In genomic region chr17:67514998-67515397, GRCh38 we compare ENCODE assay signal across 13 cellular contexts.
DNase-seq lines count a peak whose midpoint lies in the region; ATAC-seq, FAIRE-seq and TF ChIP-seq lines count a peak whose summit lies in the region.
"Had no signal": no experiment of that assay in that cellular context is flagged by ENCODE, and none has a peak within 500 bp of the region (broad histone marks: within the 10 kb centered on the region; RNA-seq: fewer than 3 reads in every experiment).

No MANE protein-coding gene starts in this region.

- peak; percentile 90 to 95 (median 91) for ATAC-seq in pancreas
- ATAC-seq: sciatic nerve had no signal

- no peak for FAIRE-seq in pancreas (lab: Jason Lieb, UNC)

- peak overlapping the region; percentile 35 to 67 (median 52) for H3K27ac ChIP-seq in pancreas
- H3K27ac ChIP-seq: 22Rv1, SJSA1 had no signal

- H3K4me3 ChIP-seq in endocrine pancreas (ENCODE audit: control insufficient read depth, insufficient read depth, low read length) (peak overlapping the region; percentile 23), pancreas (no peak overlapping the region), HAP-1 (no peak overlapping the region)
- H3K4me3 ChIP-seq: SJSA1 had no signal

- peaks cover 19% of the 10 kb centered on the region for H3K36me3 Mint-ChIP-seq in activated naive CD8-positive, alpha-beta T cell treated with anti-CD3 and anti-CD28 coated beads for 36 hours
- H3K36me3 Mint-ChIP-seq: activated CD4-positive, alpha-beta memory T cell treated with anti-CD3 and anti-CD28 coated beads for 36 hours had no signal

- in situ Hi-C loops in HAP-1 (cut with MboI; ENCODE audit: low sequenced_read_pairs), result no loop called here

- intact Hi-C loops in pancreas (cut with DNase I), result no loop called here

- peaks cover 37% of the 10 kb centered on the region for H3K4me1 Mint-ChIP-seq in activated naive CD8-positive, alpha-beta T cell treated with anti-CD3 and anti-CD28 coated beads for 36 hours

- no peak overlapping the region for H3K9ac ChIP-seq in endocrine pancreas (ENCODE audit: control insufficient read depth, insufficient read depth, low read length)

- no peaks in the 10 kb centered on the region for H3K27me3 Mint-ChIP-seq in activated naive CD8-positive, alpha-beta T cell treated with anti-CD3 and anti-CD28 coated beads for 36 hours
- H3K27me3 Mint-ChIP-seq: activated CD4-positive, alpha-beta memory T cell treated with anti-CD3 and anti-CD28 coated beads for 36 hours had no signal

- no peak overlapping the region for H3K27ac Mint-ChIP-seq in activated naive CD8-positive, alpha-beta T cell treated with anti-CD3 and anti-CD28 coated beads for 36 hours
- H3K27ac Mint-ChIP-seq: activated CD4-positive, alpha-beta memory T cell treated with anti-CD3 and anti-CD28 coated beads for 36 hours had no signal

- no peak overlapping the region for H3K4me3 Mint-ChIP-seq in activated naive CD8-positive, alpha-beta T cell treated with anti-CD3 and anti-CD28 coated beads for 36 hours
- H3K4me3 Mint-ChIP-seq: activated CD4-positive, alpha-beta memory T cell treated with anti-CD3 and anti-CD28 coated beads for 36 hours had no signal

- peaks cover 12% of the 10 kb centered on the region for H3K9me3 Mint-ChIP-seq in activated naive CD8-positive, alpha-beta T cell treated with anti-CD3 and anti-CD28 coated beads for 36 hours

- H3K4me1 ChIP-seq in endocrine pancreas (ENCODE audit: control insufficient read depth, insufficient read depth, low read length), result peaks cover 12% of the 10 kb centered on the region
- peaks cover 13 to 25% (median 18%) of the 10 kb centered on the region in 3 donors for H3K4me1 ChIP-seq in pancreas
- H3K4me1 ChIP-seq in HAP-1, result peaks cover 5% of the 10 kb centered on the region
- H3K4me1 ChIP-seq: SJSA1 had no signal

- H3K9me3 ChIP-seq in endocrine pancreas (ENCODE audit: control insufficient read depth, low read length) (no peaks in the 10 kb centered on the region), pancreas (no peaks in the 10 kb centered on the region), HAP-1 (peaks cover 6% of the 10 kb centered on the region; the same call in 1 of the 2 replicates)
- H3K9me3 ChIP-seq: SJSA1 had no signal

- DNase-seq in NCI-H1417 (lab: John Stamatoyannopoulos, UW) (peak in 2 of 3 experiments; percentile 4 to 11), NCI-H1417 treated with DMSO at 0.1 percent for 48 hours (lab: John Stamatoyannopoulos, UW) (no peak), NCI-H1048 (lab: John Stamatoyannopoulos, UW) (peak; percentile 24), pancreas (peak in 1 of 6 donors; percentile 45), HAP-1 (ENCODE audit: low spot score in 2 of 2) (no peak)
- DNase-seq in activated CD8-positive, alpha-beta memory T cell treated with anti-CD3 and anti-CD28 coated beads, Interleukin-2, amount 50 U/mL, for 48 hours, result no peak
- DNase-seq in activated naive CD8-positive, alpha-beta T cell treated with anti-CD3 and anti-CD28 coated beads for 36 hours, result no peak
- DNase-seq: activated CD4-positive, alpha-beta memory T cell treated with anti-CD3 and anti-CD28 coated beads for 36 hours; NCI-H1930 had no signal

- no peak for TF ChIP-seq CTCF in pancreas (IDR thresholded peaks at IDR 0.05)

- 8 to 12% methylated on average over 4 of the region's 4 CpGs for WGBS in pancreas, 2 donors

- no peaks in the 10 kb centered on the region for H3K36me3 ChIP-seq in endocrine pancreas (ENCODE audit: control insufficient read depth, insufficient read depth, low read length)
- H3K36me3 ChIP-seq in pancreas, result no peaks in the 10 kb centered on the region
- H3K36me3 ChIP-seq in HAP-1 (replicated peaks), result no peaks in the 10 kb centered on the region
- H3K36me3 ChIP-seq: SJSA1 had no signal

- no peaks in the 10 kb centered on the region for H3K27me3 ChIP-seq in endocrine pancreas (ENCODE audit: control insufficient read depth, insufficient read depth, low read length)
- H3K27me3 ChIP-seq in pancreas, result no peaks in the 10 kb centered on the region
- no peaks in the 10 kb centered on the region for H3K27me3 ChIP-seq in HAP-1 (ENCODE audit: low read depth)
- H3K27me3 ChIP-seq: SJSA1 had no signal

Comparison
In these comparisons a context has a peak if more than half of its experiments do, and no peak if none do; other contexts are left out.
1. DNase-seq: peak in NCI-H1417 (2 of 3) and NCI-H1048 (single experiment); none in NCI-H1417 treated with DMSO at 0.1 percent for 48 hours (single experiment), activated CD8-positive, alpha-beta memory T cell treated with anti-CD3 and anti-CD28 coated beads, Interleukin-2, amount 50 U/mL, for 48 hours (single experiment), activated naive CD8-positive, alpha-beta T cell treated with anti-CD3 and anti-CD28 coated beads for 36 hours (single experiment) and HAP-1 (0 of 2).